Comparison of ENCODE assay signal across 9 cellular contexts in the genomic region with DNA sequence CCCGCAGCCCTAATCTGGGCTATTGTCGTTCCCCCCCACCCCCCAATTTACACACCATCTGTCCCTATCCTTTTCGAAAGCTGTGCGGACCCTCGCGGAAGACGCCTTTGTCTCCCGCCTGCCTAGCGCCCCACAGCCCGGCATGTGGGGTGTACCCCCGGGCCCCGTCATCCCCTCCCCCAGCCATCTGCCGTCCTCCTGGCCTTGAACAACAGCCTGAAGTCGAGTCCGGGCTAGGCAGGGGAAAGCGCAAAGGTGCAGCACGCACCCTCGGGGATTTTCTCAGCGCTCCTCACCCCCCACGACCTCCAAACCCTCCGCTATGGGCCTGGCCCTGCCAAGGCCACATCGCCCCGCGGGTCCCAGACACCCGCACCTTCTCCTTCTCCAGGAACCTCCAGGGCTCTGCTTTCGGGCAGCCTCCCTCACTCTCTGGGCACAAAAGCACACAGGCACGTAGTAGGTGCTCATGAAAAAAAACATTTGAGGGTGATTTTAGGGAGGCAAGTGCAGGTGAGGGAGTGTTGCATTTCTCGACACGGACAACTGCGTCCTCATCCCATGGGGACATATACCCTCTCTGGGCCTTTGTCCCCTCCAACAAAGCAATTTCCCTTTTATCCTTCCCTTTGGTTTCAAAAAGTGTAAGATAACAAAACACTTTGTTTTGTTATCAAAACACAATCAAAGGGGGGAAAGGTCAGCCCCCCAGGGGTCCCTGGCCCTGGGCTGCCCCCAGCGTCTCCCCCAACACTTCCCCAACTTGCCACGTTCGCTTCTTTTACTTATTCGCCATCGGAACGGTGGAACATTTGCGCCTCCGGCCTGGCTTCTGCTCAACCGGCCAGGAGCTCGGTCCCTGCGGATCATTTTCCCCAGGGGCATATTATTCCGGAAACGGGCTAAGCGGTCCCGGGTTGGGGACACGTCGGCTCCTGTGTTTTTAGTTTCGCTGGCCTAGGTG. TPM values are rescaled to one million over a fixed set of nuclear protein-coding genes. Genes with fewer than 3 reads are reported as not detected.
DNase-seq lines count a peak whose midpoint lies in the region; ATAC-seq and TF ChIP-seq lines count a peak whose summit lies in the region.
"Had no signal": no experiment of that assay in that cellular context is flagged by ENCODE, and none has a peak within 500 bp of the region (broad histone marks: within the 10 kb centered on the region; RNA-seq: fewer than 3 reads in every experiment).

No MANE protein-coding gene starts in this region.

- no peak for DNase-seq in Jurkat, Clone E6-1 (ENCODE audit: low read depth, low spot score)
- no peak for DNase-seq in activated naive CD8-positive, alpha-beta T cell treated with anti-CD3 and anti-CD28 coated beads for 36 hours
- DNase-seq in neural crest cell (ENCODE audit: low read depth, low spot score) (no peak), germinal center (ENCODE audit: low spot score) (no peak), islet precursor cell (no peak)

- H3K36me3 ChIP-seq in ES-I3 (ENCODE audit: insufficient read depth, low read length): no peaks in the 10 kb centered on the region

- no peak for TF ChIP-seq CTCF in neural crest cell (conservative IDR thresholded peaks at IDR 0.05)

- H3K36me3 Mint-ChIP-seq in activated naive CD8-positive, alpha-beta T cell treated with anti-CD3 and anti-CD28 coated beads for 36 hours: no peaks in the 10 kb centered on the region
- H3K36me3 Mint-ChIP-seq in neural crest cell (ENCODE audit: low read depth): no peaks in the 10 kb centered on the region

- H3K27ac Mint-ChIP-seq in activated naive CD8-positive, alpha-beta T cell treated with anti-CD3 and anti-CD28 coated beads for 36 hours: peak overlapping the region; percentile 8
- peak overlapping the region; percentile 43 for H3K27ac Mint-ChIP-seq in neural crest cell (ENCODE audit: unreplicated experiment)

- H3K9me3 Mint-ChIP-seq in activated naive CD8-positive, alpha-beta T cell treated with anti-CD3 and anti-CD28 coated beads for 36 hours: no peaks in the 10 kb centered on the region
- no peaks in the 10 kb centered on the region for H3K9me3 Mint-ChIP-seq in neural crest cell

- peak overlapping the region; percentile 55 for H3K9ac ChIP-seq in ES-I3 (ENCODE audit: low read depth, low read length)

- H3K4me1 Mint-ChIP-seq in activated naive CD8-positive, alpha-beta T cell treated with anti-CD3 and anti-CD28 coated beads for 36 hours: peaks cover 41% of the 10 kb centered on the region
- H3K4me1 Mint-ChIP-seq in neural crest cell: peaks cover 48% of the 10 kb centered on the region

- H3K4me3 Mint-ChIP-seq in activated naive CD8-positive, alpha-beta T cell treated with anti-CD3 and anti-CD28 coated beads for 36 hours: peak overlapping the region; percentile 72
- H3K4me3 Mint-ChIP-seq in neural crest cell: peak overlapping the region; percentile 75

- H3K4me1 ChIP-seq in ES-I3 (ENCODE audit: insufficient read depth, low read length): peaks cover 11% of the 10 kb centered on the region

- peaks cover 52% of the 10 kb centered on the region for H3K27me3 Mint-ChIP-seq in activated naive CD8-positive, alpha-beta T cell treated with anti-CD3 and anti-CD28 coated beads for 36 hours
- peaks cover 64% of the 10 kb centered on the region for H3K27me3 Mint-ChIP-seq in neural crest cell (ENCODE audit: low read depth)

- peak overlapping the region; percentile 49 for H3K4me3 ChIP-seq in Jurkat, Clone E6-1 (ENCODE audit: low read length)

- no peak for ATAC-seq in GM21515 (IDR thresholded peaks at IDR 0.05; ENCODE audit: unreplicated experiment)
- no peak for ATAC-seq in GM18519 (IDR thresholded peaks at IDR 0.05; ENCODE audit: low FRiP score, unreplicated experiment)

- no peaks in the 10 kb centered on the region for H3K9me3 ChIP-seq in ES-I3 (ENCODE audit: control insufficient read depth, insufficient read depth, low read length)

RNA-seq across cellular contexts. Expression of gene CCDC124, which starts 16.4 kb away (rescaled TPM):
- polyA plus RNA-seq in Jurkat, Clone E6-1 (2012; ENCODE audit: insufficient read depth, insufficient read length): 164 TPM
- 100 to 1,000 TPM; 159 to 160 TPM for total RNA-seq in activated naive CD8-positive, alpha-beta T cell treated with anti-CD3 and anti-CD28 coated beads for 36 hours
- 122 and 126 TPM in 2 replicates for total RNA-seq in neural crest cell

RNA-seq across cellular contexts. Expression of gene KCNN1, which starts 17.7 kb away (rescaled TPM):
- 0.77 TPM for polyA plus RNA-seq in Jurkat, Clone E6-1 (2012; ENCODE audit: insufficient read depth, insufficient read length)
- under 1 TPM in 1 of 2 experiments, not detected in 1; 0.34 TPM for total RNA-seq in activated naive CD8-positive, alpha-beta T cell treated with anti-CD3 and anti-CD28 coated beads for 36 hours
- 6.2 and 6.5 TPM in 2 replicates for total RNA-seq in neural crest cell
- total RNA-seq: RPMI7951 had no signal

RNA-seq across cellular contexts. Expression of gene ARRDC2, which starts 58.7 kb away (rescaled TPM):
- polyA plus RNA-seq in Jurkat, Clone E6-1 (2012; ENCODE audit: insufficient read depth, insufficient read length): 16.4 TPM
- total RNA-seq in activated naive CD8-positive, alpha-beta T cell treated with anti-CD3 and anti-CD28 coated beads for 36 hours: 10 to 100 TPM; 20.1 to 20.6 TPM
- total RNA-seq in neural crest cell: 0.56 and 1.2 TPM in 2 replicates
